ENCODE assay signal across 13 cellular contexts in genomic region chr3:111924283-111924682, GRCh38. TPM values are rescaled to one million over a fixed set of nuclear protein-coding genes. Genes with fewer than 3 reads are reported as not detected.
DNase-seq lines count a peak whose midpoint lies in the region; TF ChIP-seq lines count a peak whose summit lies in the region.
"Had no signal": no experiment of that assay in that cellular context is flagged by ENCODE, and none has a peak within 500 bp of the region (broad histone marks: within the 10 kb centered on the region; RNA-seq: fewer than 3 reads in every experiment).

No MANE protein-coding gene starts in this region.

- H3K4me1 ChIP-seq in SJSA1 (replicated peaks) (peaks cover 32% of the 10 kb centered on the region), right atrium auricular region (peaks cover 0 to 21% of the 10 kb centered on the region in 2 donors), subcutaneous abdominal adipose tissue (ENCODE audit: control insufficient read depth in 5 of 5, insufficient read depth in 5 of 5, low read length in 5 of 5) (peaks cover 0 to 18% (median 4%) of the 10 kb centered on the region in 5 donors)

- no peak overlapping the region for H3K4me3 ChIP-seq in MG63
- H3K4me3 ChIP-seq in SJSA1, result no peak overlapping the region
- H3K4me3 ChIP-seq in right atrium auricular region, result no peak overlapping the region
- no peak overlapping the region for H3K4me3 ChIP-seq in subcutaneous abdominal adipose tissue (ENCODE audit: low read depth in 1 of 5, low read length in 5 of 5)

- H3K27ac ChIP-seq in SJSA1 (peak overlapping the region; percentile 79), right atrium auricular region (peak overlapping the region in 1 of 2 donors; percentile 33), subcutaneous abdominal adipose tissue (ENCODE audit: low read depth, low read length) (peak overlapping the region; percentile 61)
- H3K27ac ChIP-seq: HL-60 had no signal

- no peak overlapping the region for H3K4me3 Mint-ChIP-seq in immature natural killer cell
- H3K4me3 Mint-ChIP-seq: central memory CD8-positive, alpha-beta T cell; H9 had no signal

- no peaks in the 10 kb centered on the region for H3K9me3 ChIP-seq in MG63
- H3K9me3 ChIP-seq in SJSA1 (replicated peaks), result no peaks in the 10 kb centered on the region
- no peaks in the 10 kb centered on the region for H3K9me3 ChIP-seq in right atrium auricular region
- H3K9me3 ChIP-seq in subcutaneous abdominal adipose tissue (ENCODE audit: control insufficient read depth in 5 of 5, low read length in 5 of 5), result no peaks in the 10 kb centered on the region

- no peaks in the 10 kb centered on the region for H3K4me1 Mint-ChIP-seq in immature natural killer cell
- H3K4me1 Mint-ChIP-seq: central memory CD8-positive, alpha-beta T cell had no signal

- H3K36me3 ChIP-seq in MG63 (peaks cover 51% of the 10 kb centered on the region), SJSA1 (peaks cover 74% of the 10 kb centered on the region), right atrium auricular region (peaks cover 26% of the 10 kb centered on the region), subcutaneous abdominal adipose tissue (ENCODE audit: control insufficient read depth in 5 of 5, insufficient read depth in 5 of 5, low read length in 5 of 5) (peaks cover 39 to 59% (median 51%) of the 10 kb centered on the region in 5 donors)

- DNase-seq in MG63 (peak; percentile 96), SJSA1 (ENCODE audit: low read depth in 1 of 2, low spot score in 2 of 2) (no peak), right atrium auricular region (ENCODE audit: low spot score) (peak; percentile 66), immature natural killer cell (no peak), epidermal melanocyte (ENCODE audit: insufficient read length, low spot score) (no peak), LoVo (ENCODE audit: low spot score) (no peak)
- DNase-seq in activated CD4-positive, CD25-positive, alpha-beta regulatory T cell (lab: John Stamatoyannopoulos, UW), result no peak
- DNase-seq: activated T-cell treated with anti-CD3 and anti-CD28 coated beads, Interleukin-2, amount 50 U/mL, for 1 hour; H9; head of caudate nucleus had no signal

- TF ChIP-seq CTCF in right atrium auricular region (IDR thresholded peaks at IDR 0.05), result no peak

- peaks cover 39 to 57% (median 40%) of the 10 kb centered on the region in 3 donors for H3K36me3 Mint-ChIP-seq in immature natural killer cell

- H3K27me3 ChIP-seq in MG63 (no peaks in the 10 kb centered on the region), SJSA1 (replicated peaks) (no peaks in the 10 kb centered on the region), right atrium auricular region (no peaks in the 10 kb centered on the region), subcutaneous abdominal adipose tissue (ENCODE audit: control insufficient read depth in 5 of 5, insufficient read depth in 4 of 5, low read length in 5 of 5) (no peaks in the 10 kb centered on the region)

- H3K9ac ChIP-seq in subcutaneous abdominal adipose tissue (ENCODE audit: low read length in 5 of 5), result peak overlapping the region in 1 of 5 donors; percentile 31

- H3K9me3 Mint-ChIP-seq in immature natural killer cell, result no peaks in the 10 kb centered on the region
- H3K9me3 Mint-ChIP-seq: central memory CD8-positive, alpha-beta T cell; H9 had no signal

- H3K27me3 Mint-ChIP-seq in immature natural killer cell (ENCODE audit: low read depth in 3 of 3), result no peaks in the 10 kb centered on the region
- H3K27me3 Mint-ChIP-seq: central memory CD8-positive, alpha-beta T cell had no signal

- H3K27ac Mint-ChIP-seq in immature natural killer cell, result no peak overlapping the region

RNA-seq across cellular contexts. Expression of gene ABHD10, which starts 54.5 kb away (rescaled TPM):
- 40.1 and 78.2 TPM in 2 replicates for total RNA-seq in MG63 (2014; rRNA removed; shearing (Covaris generic); ENCODE audit: low replicate concordance)
- total RNA-seq in SJSA1 (2014; rRNA removed; shearing (Covaris generic)), result 23.1 and 33.7 TPM in 2 replicates
- 10 to 100 TPM; 15.3 to 20.8 TPM for total RNA-seq in right atrium auricular region
- polyA plus RNA-seq in immature natural killer cell, result 10 to 100 TPM; 22.2 to 27.7 (median 24.2) TPM

Comparison
In these comparisons a context has a peak if more than half of its experiments do, and no peak if none do; other contexts are left out.
1. DNase-seq: peak in MG63 (single experiment) and right atrium auricular region (single experiment); none in SJSA1 (0 of 2), immature natural killer cell (0 of 3), epidermal melanocyte (single experiment), activated CD4-positive, CD25-positive, alpha-beta regulatory T cell (0 of 4) and LoVo (single experiment).